15 cellular contexts compared by ENCODE assay signal in the genomic region with DNA sequence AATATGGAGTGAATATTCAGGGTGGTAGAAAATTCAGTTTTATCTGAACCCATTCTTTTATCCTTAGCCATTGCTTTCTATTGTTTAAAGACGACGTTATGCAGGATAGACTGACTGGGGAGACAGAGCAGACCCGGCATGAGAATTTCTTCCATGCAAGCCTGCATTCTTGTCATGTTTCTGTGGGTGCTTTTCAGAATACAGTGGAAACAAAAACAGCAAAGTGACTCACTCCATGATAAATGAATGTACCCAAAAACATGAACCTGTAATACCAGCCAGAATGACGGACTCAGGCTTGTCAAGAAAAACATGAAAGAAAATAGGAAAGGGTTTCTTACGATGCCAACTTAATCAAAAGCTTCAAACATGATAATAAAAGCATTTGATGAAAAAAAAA.
DNase-seq lines count a peak whose midpoint lies in the region; TF ChIP-seq lines count a peak whose summit lies in the region.
"Had no signal": no experiment of that assay in that cellular context is flagged by ENCODE, and none has a peak within 500 bp of the region (broad histone marks: within the 10 kb centered on the region; RNA-seq: fewer than 3 reads in every experiment).

No MANE protein-coding gene starts in this region.

- H3K4me3 ChIP-seq in mammary epithelial cell (replicated peaks in 1 of 3; ENCODE audit: insufficient read depth in 1 of 3, low read depth in 2 of 3, low read length in 3 of 3) (no peak overlapping the region), skeletal muscle satellite cell (ENCODE audit: low read length) (no peak overlapping the region)
- H3K4me3 ChIP-seq: dorsolateral prefrontal cortex, GM23248, right atrium auricular region, stomach had no signal

- H3K4me3 Mint-ChIP-seq in HFFc6: peak overlapping the region; percentile 46; the same call in 1 of the 2 replicates
- H3K4me3 Mint-ChIP-seq: activated naive CD8-positive, alpha-beta T cell treated with anti-CD3 and anti-CD28 coated beads for 36 hours had no signal

- CTCF ChIA-PET in mammary epithelial cell (lab: Charles Lee; ENCODE audit: low non-redundant PET): interaction anchor here (0.6 kb wide), 1 partner anchor 201 kb away, joined by 4 read pairs; no protein-coding TSS in a partner anchor

- H3K27me3 ChIP-seq in mammary epithelial cell (ENCODE audit: insufficient read depth, low read length): no peaks in the 10 kb centered on the region
- H3K27me3 ChIP-seq in skeletal muscle satellite cell (ENCODE audit: control insufficient read depth, insufficient read depth, low read length): no peaks in the 10 kb centered on the region
- H3K27me3 ChIP-seq: right atrium auricular region, stomach had no signal

- no peaks in the 10 kb centered on the region for H3K79me2 ChIP-seq in mammary epithelial cell (ENCODE audit: insufficient read depth, low read length)

- H3K9me3 Mint-ChIP-seq in HFFc6: no peaks in the 10 kb centered on the region
- H3K9me3 Mint-ChIP-seq: activated naive CD8-positive, alpha-beta T cell treated with anti-CD3 and anti-CD28 coated beads for 36 hours had no signal

- WGBS in mammary epithelial cell (ENCODE audit: low coverage, missing lambda C conversion rate): 1% methylated on average over 5 of the region's 5 CpGs

- no peak overlapping the region for H3K27ac Mint-ChIP-seq in HFFc6
- H3K27ac Mint-ChIP-seq: activated naive CD8-positive, alpha-beta T cell treated with anti-CD3 and anti-CD28 coated beads for 36 hours had no signal

- H3K4me1 Mint-ChIP-seq in HFFc6 (ENCODE audit: low read depth): peaks cover 28% of the 10 kb centered on the region; the same call in 1 of the 2 replicates
- H3K4me1 Mint-ChIP-seq: activated naive CD8-positive, alpha-beta T cell treated with anti-CD3 and anti-CD28 coated beads for 36 hours had no signal

- DNase-seq in HFFc6: no peak
- DNase-seq in mammary epithelial cell: peak; percentile 60
- DNase-seq in iPS DF 19.7 (ENCODE audit: low read depth, low spot score): peak; percentile 17
- no peak for DNase-seq in NCI-H774 (lab: John Stamatoyannopoulos, UW)
- DNase-seq in T1000 (lab: John Stamatoyannopoulos, UW): no peak
- DNase-seq in NCI-H1694 (lab: John Stamatoyannopoulos, UW): no peak
- DNase-seq in effector CD8-positive, alpha-beta T cell (lab: John Stamatoyannopoulos, UW): no peak
- DNase-seq: activated naive CD8-positive, alpha-beta T cell treated with anti-CD3 and anti-CD28 coated beads for 36 hours; COR-L47; dorsolateral prefrontal cortex; GM23248; stomach had no signal

- BruUV-seq in mammary epithelial cell (replicated peaks; lab: Mats Ljungman, UMichigan): no TSS peak

- dilution Hi-C loops in mammary epithelial cell (cut with HindIII; ENCODE audit: low sequenced_read_pairs): no loop called here

- no peaks in the 10 kb centered on the region for H3K9me3 ChIP-seq in mammary epithelial cell (replicated peaks; ENCODE audit: insufficient read depth, low read length)
- H3K9me3 ChIP-seq in skeletal muscle satellite cell (replicated peaks; ENCODE audit: low read length): no peaks in the 10 kb centered on the region
- H3K9me3 ChIP-seq: right atrium auricular region, stomach had no signal

- H3K36me3 ChIP-seq in mammary epithelial cell (ENCODE audit: insufficient read depth, low read length) (no peaks in the 10 kb centered on the region), skeletal muscle satellite cell (ENCODE audit: insufficient read depth, low read length) (no peaks in the 10 kb centered on the region)
- H3K36me3 ChIP-seq: right atrium auricular region, stomach had no signal

- H3K9ac ChIP-seq in mammary epithelial cell (ENCODE audit: insufficient read depth, low read length): no peak overlapping the region
- peak overlapping the region; percentile 41 for H3K9ac ChIP-seq in skeletal muscle satellite cell (ENCODE audit: low read depth, low read length)
- H3K9ac ChIP-seq: GM23248 had no signal

- intact Hi-C loops in mammary epithelial cell (cut with micrococcal nuclease): no loop called here

- no peak overlapping the region for H3K27ac ChIP-seq in mammary epithelial cell (ENCODE audit: insufficient read depth, low read depth, low read length)
- H3K27ac ChIP-seq: dorsolateral prefrontal cortex, GM23248, HL-60, right atrium auricular region, stomach had no signal

- H3K4me1 ChIP-seq in mammary epithelial cell (ENCODE audit: insufficient read depth, low read length) (peaks cover 6% of the 10 kb centered on the region), skeletal muscle satellite cell (ENCODE audit: control insufficient read depth, insufficient read depth, low read length) (peaks cover 20% of the 10 kb centered on the region)
- H3K4me1 ChIP-seq: right atrium auricular region had no signal

- H3K4me2 ChIP-seq in mammary epithelial cell (ENCODE audit: insufficient read depth, low read depth, low read length) (peak overlapping the region; percentile 47), skeletal muscle satellite cell (ENCODE audit: low read length) (peak overlapping the region; percentile 37)

- H4K20me1 ChIP-seq in mammary epithelial cell (ENCODE audit: insufficient read depth, low read length): no peaks in the 10 kb centered on the region

- no peak overlapping the region for H2AFZ ChIP-seq in mammary epithelial cell (ENCODE audit: low read depth, low read length)
- H2AFZ ChIP-seq: GM23248 had no signal

- in situ Hi-C loops in mammary epithelial cell (cut with MboI; ENCODE audit: low sequenced_read_pairs in 2 of 2): no loop called here

- TF ChIP-seq CTCF in HFFc6 (IDR thresholded peaks at IDR 0.05) (no peak), mammary epithelial cell (conservative IDR thresholded peaks at IDR 0.05 in 1 of 2, IDR thresholded peaks at IDR 0.05 in 1 of 2; ENCODE audit: extremely low read depth in 1 of 2, insufficient read depth in 1 of 2, low read depth in 1 of 2, low read length in 2 of 2) (no peak)

- no peaks in the 10 kb centered on the region; the same call in 1 of the 2 replicates for H3K27me3 Mint-ChIP-seq in HFFc6 (ENCODE audit: insufficient read depth)
- H3K27me3 Mint-ChIP-seq: activated naive CD8-positive, alpha-beta T cell treated with anti-CD3 and anti-CD28 coated beads for 36 hours had no signal

- H3K36me3 Mint-ChIP-seq in HFFc6 (ENCODE audit: low read depth): no peaks in the 10 kb centered on the region
- H3K36me3 Mint-ChIP-seq: activated naive CD8-positive, alpha-beta T cell treated with anti-CD3 and anti-CD28 coated beads for 36 hours had no signal

Comparison
In these comparisons a context has a peak if more than half of its experiments do, and no peak if none do; other contexts are left out.
1. DNase-seq: peak in mammary epithelial cell (single experiment) and iPS DF 19.7 (single experiment); none in HFFc6 (single experiment), NCI-H774 (single experiment), T1000 (single experiment), NCI-H1694 (single experiment) and effector CD8-positive, alpha-beta T cell (single experiment).